Comparison of ENCODE assay signal across 23 cellular contexts in genomic region chr12:115132906-115133305, GRCh38.
DNase-seq lines count a peak whose midpoint lies in the region; ATAC-seq, FAIRE-seq and TF ChIP-seq lines count a peak whose summit lies in the region.
"Had no signal": no experiment of that assay in that cellular context is flagged by ENCODE, and none has a peak within 500 bp of the region (broad histone marks: within the 10 kb centered on the region; RNA-seq: fewer than 3 reads in every experiment).

No MANE protein-coding gene starts in this region.

- TF ChIP-seq EP300 in HepG2 (IDR thresholded peaks at IDR 0.05; ENCODE audit: low read depth in 2 of 2, low read length in 2 of 2) (no peak), HepG2 (CRISPR knock-in tag; IDR thresholded peaks at IDR 0.05; ENCODE audit: borderline replicate concordance) (no peak)

- TF ChIP-seq POLR2A in HepG2 (IDR thresholded peaks at IDR 0.05; ENCODE audit: insufficient read depth in 1 of 2, low read depth in 2 of 2, low read length in 2 of 2) = no peak

- TF ChIP-seq CTCF in hepatocyte (IDR thresholded peaks at IDR 0.05; ENCODE audit: poor library complexity) (no peak), HepG2 (CRISPR knock-in tag; IDR thresholded peaks at IDR 0.05) (no peak), GM10248 (IDR thresholded peaks at IDR 0.05; ENCODE audit: control extremely low read depth, extremely low read depth, low read depth, missing control alignments) (no peak)

- H3K79me2 ChIP-seq in hepatocyte (no peaks in the 10 kb centered on the region), trophoblast cell (ENCODE audit: control insufficient read depth, insufficient read depth, low read length, poor library complexity) (no peaks in the 10 kb centered on the region), HepG2 (ENCODE audit: insufficient read depth, low read length) (no peaks in the 10 kb centered on the region)

- in situ Hi-C loops in HepG2 (cut with HindIII; ENCODE audit: extremely low pct_ligation_motif_present, low pct_unique_long_range_greater_than_20kb) = no loop called here

- no peak for TF ChIP-seq RAD21 in HepG2 (CRISPR knock-in tag; IDR thresholded peaks at IDR 0.05)

- H3K23ac ChIP-seq in trophoblast cell (ENCODE audit: low read length) = no peak overlapping the region

- H3K9me2 ChIP-seq in hepatocyte (replicated peaks; ENCODE audit: insufficient read depth) = no peaks in the 10 kb centered on the region

- BruUV-seq in HepG2 (replicated peaks; lab: Mats Ljungman, UMichigan) = no TSS peak

- H3K18ac ChIP-seq in trophoblast cell (ENCODE audit: low read length) = no peak overlapping the region

- H3K4me2 ChIP-seq in hepatocyte = no peak overlapping the region
- no peak overlapping the region for H3K4me2 ChIP-seq in trophoblast cell (ENCODE audit: low read length)
- no peak overlapping the region for H3K4me2 ChIP-seq in HepG2 (ENCODE audit: low read depth, low read length)
- H3K4me2 ChIP-seq: A549; BLaER1 treated with 17β-estradiol and CSF1 and Interleukin-3, amounts not matched to agents 10 nM and 100 nM had no signal

- no peak overlapping the region for H2AK5ac ChIP-seq in trophoblast cell (ENCODE audit: low read length)

- peaks cover 13% of the 10 kb centered on the region for H3K79me1 ChIP-seq in trophoblast cell (ENCODE audit: low read length)

- no peak overlapping the region for H2BK5ac ChIP-seq in trophoblast cell (ENCODE audit: low read depth, low read length, poor library complexity)

- H3K4ac ChIP-seq in trophoblast cell (ENCODE audit: low read depth, low read length) = no peak overlapping the region

- no peak overlapping the region for H3K14ac ChIP-seq in trophoblast cell (ENCODE audit: low read length)

- CTCF ChIA-PET in HepG2 (lab: Yijun Ruan, JAX; ENCODE audit: low intra/inter-chr PET ratio, low total read pairs) (no interaction called here), GM10248 (lab: Yijun Ruan, JAX) (interaction anchor here (1.6 kb wide), 1 partner anchor 19 kb away, joined by 4 read pairs; no protein-coding TSS in a partner anchor)

- H3K36me3 ChIP-seq in hepatocyte (replicated peaks; ENCODE audit: insufficient read depth, low read depth) = no peaks in the 10 kb centered on the region
- no peaks in the 10 kb centered on the region for H3K36me3 ChIP-seq in trophoblast cell (ENCODE audit: control insufficient read depth in 1 of 2, insufficient read depth in 2 of 2, low read length in 2 of 2)
- no peaks in the 10 kb centered on the region for H3K36me3 ChIP-seq in HepG2 (replicated peaks in 1 of 2; ENCODE audit: control insufficient read depth in 1 of 2, insufficient read depth in 2 of 2, low read length in 2 of 2)
- H3K36me3 ChIP-seq: BE2C; BLaER1 treated with 17β-estradiol and CSF1 and Interleukin-3, amounts not matched to agents 10 nM and 100 nM had no signal

- H2AFZ ChIP-seq in hepatocyte = no peak overlapping the region
- H2AFZ ChIP-seq in trophoblast cell (ENCODE audit: insufficient read depth, low read length, poor library complexity) = no peak overlapping the region
- H2AFZ ChIP-seq in HepG2 (ENCODE audit: low read length) = no peak overlapping the region
- H2AFZ ChIP-seq: GM23248 had no signal

- H4K91ac ChIP-seq in trophoblast cell (ENCODE audit: low read depth, low read length) = no peak overlapping the region

- H3K9ac ChIP-seq in trophoblast cell (ENCODE audit: low read length) (no peak overlapping the region), HepG2 (ENCODE audit: insufficient read depth, low read depth, low read length) (no peak overlapping the region)
- H3K9ac ChIP-seq: BLaER1 treated with 17β-estradiol and CSF1 and Interleukin-3, amounts not matched to agents 10 nM and 100 nM; GM23248 had no signal

- WGBS in hepatocyte (ENCODE audit: low lambda C conversion rate, missing lambda C conversion rate) = 61% methylated on average over 3 of the region's 3 CpGs
- WGBS in trophoblast cell (ENCODE audit: extremely low coverage, insufficient coverage, insufficient read length) = no CpG with 5 or more reads among the region's 3 CpGs
- 14% methylated on average over 3 of the region's 3 CpGs for WGBS in HepG2 (ENCODE audit: low lambda C conversion rate)

- H4K8ac ChIP-seq in trophoblast cell (ENCODE audit: low read depth, low read length) = no peak overlapping the region

- FAIRE-seq in HepG2 (lab: Jason Lieb, UNC) = no peak
- FAIRE-seq: A549, GM12892, H1 had no signal

- H3K9me3 ChIP-seq in hepatocyte (ENCODE audit: low read depth) (no peaks in the 10 kb centered on the region), trophoblast cell (ENCODE audit: insufficient read depth, low read depth, low read length) (peaks cover 2% of the 10 kb centered on the region), HepG2 (ENCODE audit: low read length) (no peaks in the 10 kb centered on the region)
- H3K9me3 ChIP-seq: A549 had no signal

- H2BK120ac ChIP-seq in trophoblast cell (ENCODE audit: insufficient read depth, low read length, poor library complexity) = no peak overlapping the region

- H3K4me1 ChIP-seq in hepatocyte (ENCODE audit: insufficient read depth) = peaks cover 14% of the 10 kb centered on the region
- peaks cover 9% of the 10 kb centered on the region in 2 experiments for H3K4me1 ChIP-seq in trophoblast cell (ENCODE audit: control insufficient read depth in 1 of 2, insufficient read depth in 2 of 2, low read length in 2 of 2)
- H3K4me1 ChIP-seq in HepG2 (ENCODE audit: insufficient read depth, low read length) = peaks cover 7% of the 10 kb centered on the region
- H3K4me1 ChIP-seq: BE2C; BLaER1 treated with 17β-estradiol and CSF1 and Interleukin-3, amounts not matched to agents 10 nM and 100 nM had no signal

- no peak overlapping the region for H2BK12ac ChIP-seq in trophoblast cell (ENCODE audit: low read length)

- intact Hi-C loops in HepG2 (cut with micrococcal nuclease; ENCODE audit: unreplicated experiment) = no loop called here

- H3K4me3 ChIP-seq in hepatocyte (no peak overlapping the region), trophoblast cell (ENCODE audit: low read depth, low read length) (no peak overlapping the region), HepG2 (replicated peaks in 1 of 3; ENCODE audit: insufficient read depth in 1 of 3, low read depth in 2 of 3, low read length in 3 of 3) (no peak overlapping the region)
- H3K4me3 ChIP-seq: A549; BLaER1 treated with 17β-estradiol and CSF1 and Interleukin-3, amounts not matched to agents 10 nM and 100 nM; GM23248 had no signal

- H3K27ac ChIP-seq in hepatocyte (peak overlapping the region; percentile 26), trophoblast cell (ENCODE audit: low read depth, low read length) (peak overlapping the region; percentile 74), HepG2 (ENCODE audit: extremely low read length, insufficient read depth, low read length) (no peak overlapping the region)
- H3K27ac ChIP-seq: A549; BLaER1 treated with 17β-estradiol and CSF1 and Interleukin-3, amounts not matched to agents 10 nM and 100 nM; GM23248 had no signal

- ATAC-seq in HepG2 = no peak
- ATAC-seq: A549, HCT116 had no signal

- H3K27me3 ChIP-seq in hepatocyte (no peaks in the 10 kb centered on the region), trophoblast cell (ENCODE audit: insufficient read depth, low read length) (no peaks in the 10 kb centered on the region), HepG2 (ENCODE audit: control insufficient read depth in 1 of 2, insufficient read depth in 2 of 2, low read length in 2 of 2) (no peaks in the 10 kb centered on the region; a peak in 1 of 5 replicates)
- H3K27me3 ChIP-seq: BE2C; BLaER1 treated with 17β-estradiol and CSF1 and Interleukin-3, amounts not matched to agents 10 nM and 100 nM had no signal

- no peak overlapping the region for H4K12ac ChIP-seq in trophoblast cell (ENCODE audit: low read depth, low read length)

- POLR2A ChIA-PET in HepG2 (lab: Yijun Ruan, JAX) (no interaction called here), GM10248 (lab: Yijun Ruan, JAX) (no interaction called here)

- DNase-seq in DMS79 (lab: John Stamatoyannopoulos, UW) (peak; percentile 70), ELF-1 (ENCODE audit: low read depth, low spot score) (peak; percentile 35), hepatocyte (ENCODE audit: low spot score) (no peak), trophoblast cell (no peak), HepG2 (ENCODE audit: low spot score) (no peak), NOMO-1 treated with dmso at 0.1 percent for 144 hours (lab: John Stamatoyannopoulos, UW; ENCODE audit: unreplicated experiment) (no peak), GM10248 (ENCODE audit: extremely low spot score) (no peak)
- DNase-seq: 8988T; ACHN; AML-193; BE2C; Calu3; CD4-positive, alpha-beta memory T cell; COR-L47; DMS53; GF-D8; H7 had no signal

- H4K20me1 ChIP-seq in hepatocyte (ENCODE audit: insufficient read depth, poor library complexity, severe bottlenecking) (no peaks in the 10 kb centered on the region), HepG2 (ENCODE audit: insufficient read depth, low read length) (no peaks in the 10 kb centered on the region)
- H4K20me1 ChIP-seq: BLaER1 treated with 17β-estradiol and CSF1 and Interleukin-3, amounts not matched to agents 10 nM and 100 nM had no signal

TF ChIP-seq in HepG2, 621 proteins besides CTCF, POLR2A, EP300 and RAD21 (continues in another document):
- TF ChIP-seq GTF2F1 (IDR thresholded peaks at IDR 0.05; ENCODE audit: low read length) = no peak
- no peak for TF ChIP-seq THAP9 (CRISPR knock-in tag; IDR thresholded peaks at IDR 0.05; ENCODE audit: borderline replicate concordance)
- TF ChIP-seq ELF3 (CRISPR knock-in tag; IDR thresholded peaks at IDR 0.05) = no peak
- TF ChIP-seq NCOR1 (IDR thresholded peaks at IDR 0.05; ENCODE audit: borderline replicate concordance, low read length) = no peak
- no peak for TF ChIP-seq ZNF431 (CRISPR knock-in tag; IDR thresholded peaks at IDR 0.05; ENCODE audit: borderline replicate concordance, low read depth)
- TF ChIP-seq MBNL3 (CRISPR knock-in tag; conservative IDR thresholded peaks at IDR 0.05) = no peak
- no peak for TF ChIP-seq ATAD3A (CRISPR knock-in tag; IDR thresholded peaks at IDR 0.05)

Comparison
In these comparisons a context has a peak if more than half of its experiments do, and no peak if none do; other contexts are left out.
1. DNase-seq: peak in DMS79 (single experiment) and ELF-1 (single experiment); none in hepatocyte (single experiment), trophoblast cell (0 of 2), HepG2 (single experiment), NOMO-1 treated with dmso at 0.1 percent for 144 hours (single experiment) and GM10248 (single experiment).